In genomic region chr5:133968057-133968993, GRCh38 we compare ENCODE assay signal across 8 cellular contexts. TPM values are rescaled to one million over a fixed set of nuclear protein-coding genes. Genes with fewer than 3 reads are reported as not detected.
DNase-seq lines count a peak whose midpoint lies in the region; ATAC-seq, FAIRE-seq and TF ChIP-seq lines count a peak whose summit lies in the region.

TSS of gene C5orf15 (minus strand) at chr5:133968625. CDS start at chr5:133968584, 41 bp downstream.

- WGBS in aorta, 2 donors, result 0% methylated on average over 52 to 54 of the region's 54 CpGs

- H3K9me3 ChIP-seq in aorta (ENCODE audit: control insufficient read depth, low read length), result no peaks in the 10 kb centered on the region

- peak within 1 kb of the TSS; percentile 93 for H3K27ac ChIP-seq in rectal smooth muscle tissue (ENCODE audit: low read depth, low read length)
- peak within 1 kb of the TSS; percentile 76 to 86 for H3K27ac ChIP-seq in aorta (ENCODE audit: low read depth in 1 of 2, low read length in 2 of 2)

- H3K36me3 ChIP-seq in rectal smooth muscle tissue (ENCODE audit: control insufficient read depth, insufficient read depth, low read length) (peaks cover 8% of the 10 kb centered on the region), aorta (ENCODE audit: control insufficient read depth in 1 of 2, insufficient read depth in 2 of 2, low read length in 1 of 2) (peaks cover 0 to 3% of the 10 kb centered on the region in 2 donors)

- ATAC-seq in HG02981 (IDR thresholded peaks at IDR 0.05; ENCODE audit: unreplicated experiment) (peak; percentile 95), aorta (ENCODE audit: low FRiP score) (peak; percentile 99)

- peak; percentile 24 for TF ChIP-seq CTCF in astrocyte of the cerebellum (IDR thresholded peaks at IDR 0.05; ENCODE audit: low read depth, low read length, missing control alignments)

- peak; percentile 96 for FAIRE-seq in GM18507 (lab: Jason Lieb, UNC)

- peak; percentile 88 for DNase-seq in GM18507 (ENCODE audit: extremely low spot score, insufficient read length, low read depth)
- DNase-seq in NCI-H2029 treated with DMSO at 0.1 percent for 48 hours (lab: John Stamatoyannopoulos, UW), result peak; percentile 86
- peak; percentile 87 for DNase-seq in T-helper 9 cell
- peak; percentile 92 for DNase-seq in astrocyte of the cerebellum (ENCODE audit: low read depth)
- peak; percentile 89 for DNase-seq in hepatic stellate cell (ENCODE audit: low spot score)
- DNase-seq in aorta, result peak; percentile 98 to 99

- H3K4me3 ChIP-seq in astrocyte of the cerebellum (ENCODE audit: low read depth, low read length) (peak within 1 kb of the TSS; percentile 86), rectal smooth muscle tissue (ENCODE audit: low read length) (peak within 1 kb of the TSS; percentile 99), aorta (ENCODE audit: low read length in 2 of 2) (peak within 1 kb of the TSS; percentile 50 to 51)

- in situ Hi-C loops in astrocyte of the cerebellum (cut with HindIII; ENCODE audit: low sequenced_read_pairs), result no loop called here

- H3K4me1 ChIP-seq in rectal smooth muscle tissue (ENCODE audit: control insufficient read depth, insufficient read depth, low read length) (peaks cover 5% of the 10 kb centered on the region), aorta (ENCODE audit: control insufficient read depth in 1 of 2, insufficient read depth in 2 of 2, low read length in 2 of 2) (peaks cover 0 to 2% of the 10 kb centered on the region in 2 donors)

- intact Hi-C loops in aorta (cut with DNase I), result loop anchor here (1.0 kb wide), 2 partner anchors 15 to 36 kb away; partner anchors contain the start of gene VDAC1 (in 1 of the 2)

- H3K27me3 ChIP-seq in rectal smooth muscle tissue (ENCODE audit: control insufficient read depth, insufficient read depth, low read length) (no peaks in the 10 kb centered on the region), aorta (ENCODE audit: control insufficient read depth in 1 of 2, insufficient read depth in 2 of 2, low read length in 1 of 2) (no peaks in the 10 kb centered on the region)

- H3K9ac ChIP-seq in rectal smooth muscle tissue (ENCODE audit: low read length), result peak within 1 kb of the TSS; percentile 86

RNA-seq across cellular contexts. Expression of gene C5orf15, which starts in this region (rescaled TPM):
- 10 to 100 TPM; 32.3 to 34.4 TPM for total RNA-seq in aorta
- polyA plus RNA-seq in aorta, result 10 to 100 TPM; 18.7 to 30.6 TPM

Comparison
In these comparisons a context has a peak if more than half of its experiments do, and no peak if none do; other contexts are left out.
1. Peak in every context shown above with its lines: DNase-seq, ATAC-seq, H3K4me3 ChIP-seq and H3K27ac ChIP-seq.